ENCODE assay signal across 23 cellular contexts in genomic region chr2:105384216-105384615, GRCh38. TPM values are rescaled to one million over a fixed set of nuclear protein-coding genes. Genes with fewer than 3 reads are reported as not detected.
A peak's percentile ranks its signal among the peaks of the same experiment; 100 is the strongest.
DNase-seq lines count a peak whose midpoint lies in the region; ATAC-seq and TF ChIP-seq lines count a peak whose summit lies in the region.
"Had no signal": no experiment of that assay in that cellular context is flagged by ENCODE, and none has a peak within 500 bp of the region (broad histone marks: within the 10 kb centered on the region; RNA-seq: fewer than 3 reads in every experiment).

No MANE protein-coding gene starts in this region.

- H3K27me3 ChIP-seq in left ventricle myocardium inferior (ENCODE audit: low read depth) (no peaks in the 10 kb centered on the region), colonic mucosa (no peaks in the 10 kb centered on the region), osteoblast (ENCODE audit: insufficient read depth, low read length) (no peaks in the 10 kb centered on the region)
- H3K27me3 ChIP-seq: brain microvascular endothelial cell, suprapubic skin had no signal

- ATAC-seq in Right ventricle myocardium superior (ENCODE audit: poor library complexity) (no peak), esophagus mucosa (no peak), HG03565 (IDR thresholded peaks at IDR 0.05; ENCODE audit: unreplicated experiment) (no peak), GM18868 (IDR thresholded peaks at IDR 0.05; ENCODE audit: unreplicated experiment) (no peak)
- ATAC-seq: activated CD4-positive, alpha-beta T cell treated with anti-CD3 and anti-CD28 coated beads for 36 hours; GM12878; stimulated activated memory B cell treated with anti-CD40 and anti-IgM and Interleukin-4, amounts not matched to agents 10 μg/mL and 1 μg/mL and 100 μg/mL, for 72 hours had no signal

- H3K9ac ChIP-seq in colonic mucosa (ENCODE audit: low read depth in 2 of 2, low read length in 2 of 2): no peak overlapping the region

- H3K9me3 ChIP-seq in left ventricle myocardium inferior (replicated peaks): no peaks in the 10 kb centered on the region
- no peaks in the 10 kb centered on the region for H3K9me3 ChIP-seq in colonic mucosa
- H3K9me3 ChIP-seq in osteoblast (ENCODE audit: low read depth, low read length): no peaks in the 10 kb centered on the region
- H3K9me3 ChIP-seq: suprapubic skin had no signal

- H2AFZ ChIP-seq in osteoblast (ENCODE audit: low read length): no peak overlapping the region

- peaks cover 91% of the 10 kb centered on the region for H3K79me2 ChIP-seq in osteoblast (ENCODE audit: insufficient read depth, low read length)

- peak overlapping the region; percentile 85 for H3K27ac ChIP-seq in left ventricle myocardium inferior (replicated peaks)
- peak overlapping the region; percentile 94 for H3K27ac ChIP-seq in colonic mucosa
- H3K27ac ChIP-seq in osteoblast (ENCODE audit: low read depth, low read length): peak overlapping the region; percentile 63
- H3K27ac ChIP-seq: C4-2B, suprapubic skin had no signal

- H3K4me3 ChIP-seq in left ventricle myocardium inferior (no peak overlapping the region), colonic mucosa (no peak overlapping the region), osteoblast (ENCODE audit: insufficient read depth, low read length) (no peak overlapping the region)
- H3K4me3 ChIP-seq: GM12878, suprapubic skin had no signal

- DNase-seq in left ventricle myocardium inferior (no peak), Right ventricle myocardium superior (no peak), colonic mucosa (no peak), osteoblast (ENCODE audit: insufficient read length, low spot score, missing footprints) (no peak), NCI-H774 (lab: John Stamatoyannopoulos, UW) (no peak)
- DNase-seq: activated CD4-positive, alpha-beta T cell treated with anti-CD3 and anti-CD28 coated beads for 36 hours; activated T-cell treated with anti-CD3 and anti-CD28 coated beads, Interleukin-2, amount 50 U/mL, for 24 hours; brain microvascular endothelial cell; cortex of kidney; H7; Karpas-422; kidney; mammary epithelial cell; NCI-H1092 treated with DMSO at 0.1 percent for 48 hours; NCI-H2029 treated with DMSO at 0.1 percent for 48 hours; stimulated activated CD4-positive, alpha-beta T cell treated with anti-CD3 and anti-CD28 coated beads, Interleukin-4, amount 100 ng/mL, for 1 hour had no signal

- no peak overlapping the region for H3K4me2 ChIP-seq in osteoblast (ENCODE audit: insufficient read depth, low read length)

- H4K20me1 ChIP-seq in osteoblast (ENCODE audit: insufficient read depth, low read length): peaks cover 63% of the 10 kb centered on the region

- intact Hi-C loops in left ventricle myocardium inferior (cut with micrococcal nuclease): no loop called here
- intact Hi-C loops in Right ventricle myocardium superior (cut with DNase I): no loop called here
- intact Hi-C loops in colonic mucosa (cut with DNase I): loop anchor here (5.0 kb wide), 1 partner anchor 68 kb away; no protein-coding TSS in a partner anchor

- H3K36me3 ChIP-seq in left ventricle myocardium inferior: peaks cover 40% of the 10 kb centered on the region
- no peaks in the 10 kb centered on the region for H3K36me3 ChIP-seq in colonic mucosa
- H3K36me3 ChIP-seq in osteoblast (ENCODE audit: insufficient read depth, low read length): peaks cover 93% of the 10 kb centered on the region

- H3K4me1 ChIP-seq in left ventricle myocardium inferior (peaks cover 99% of the 10 kb centered on the region), colonic mucosa (peaks cover 4% of the 10 kb centered on the region), osteoblast (ENCODE audit: insufficient read depth, low read length) (peaks cover 96% of the 10 kb centered on the region)

- TF ChIP-seq CTCF in left ventricle myocardium inferior (IDR thresholded peaks at IDR 0.05; ENCODE audit: borderline replicate concordance) (peak; percentile 15), colonic mucosa (IDR thresholded peaks at IDR 0.05) (no peak), osteoblast (IDR thresholded peaks at IDR 0.05; ENCODE audit: extremely low read depth, low read depth, low read length) (no peak)

RNA-seq across cellular contexts. Expression of gene FHL2, which starts 14.6 kb away (rescaled TPM):
- total RNA-seq in left ventricle myocardium inferior (2,742 TPM), Right ventricle myocardium superior (1,567 TPM), colonic mucosa (100 to 1,000 TPM; 103 to 212 TPM), osteoblast (566 and 568 TPM in 2 replicates), esophagus mucosa (39.0 TPM)

RNA-seq across cellular contexts. Expression of gene C2orf49, which starts 46.9 kb away (rescaled TPM):
- total RNA-seq in left ventricle myocardium inferior (22.7 TPM), Right ventricle myocardium superior (18.7 TPM), colonic mucosa (10 to 100 TPM; 11.9 to 17.4 TPM), osteoblast (18.0 and 18.1 TPM in 2 replicates), esophagus mucosa (9.4 TPM)

RNA-seq across cellular contexts. Expression of gene TGFBRAP1, which starts 54.7 kb away (rescaled TPM):
- total RNA-seq in left ventricle myocardium inferior (9.7 TPM), Right ventricle myocardium superior (8.6 TPM), colonic mucosa (10 to 100 TPM; 14.2 to 19.8 TPM), osteoblast (32.6 and 32.7 TPM in 2 replicates), esophagus mucosa (11.4 TPM)
